In the genomic region with DNA sequence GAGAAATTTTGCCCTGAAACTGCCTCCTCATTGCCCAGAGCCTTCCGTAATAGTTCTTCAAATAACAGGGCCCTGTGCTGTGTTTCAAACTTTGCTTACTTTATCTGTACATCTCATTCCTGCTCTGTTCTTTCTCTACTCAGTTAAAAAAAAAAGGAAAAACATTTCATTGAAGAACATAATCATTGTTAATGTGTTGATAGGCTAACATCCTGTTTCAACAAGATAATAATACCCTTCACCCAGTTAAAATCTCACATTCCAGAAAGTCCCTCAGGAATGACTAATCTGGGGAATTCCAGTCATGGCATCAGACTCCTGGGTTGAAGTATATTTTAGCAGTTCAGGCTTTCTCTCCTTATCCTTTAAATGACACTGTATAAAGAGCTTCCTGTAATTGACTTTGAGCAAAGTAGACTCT, we compare ENCODE assay signal across 1 cellular context.
TF ChIP-seq lines count a peak whose summit lies in the region.

No MANE protein-coding gene starts in this region.

TF ChIP-seq in HEK293, 187 proteins besides CTCF, POLR2A, EP300 and RAD21 (continued from another document):
- TF ChIP-seq ZEB2 (tag by site-specific recombination; IDR thresholded peaks at IDR 0.05) = 0 out of 2 replicates have a peak, but pooled peaks have one; percentile 13
- TF ChIP-seq ZNF324 (tag by site-specific recombination; IDR thresholded peaks at IDR 0.05) = no peak
- peak; percentile 24; the same call in 1 of the 2 replicates for TF ChIP-seq ZXDB (tag by site-specific recombination; IDR thresholded peaks at IDR 0.05)
